In genomic region chr2:120279708-120280107, GRCh38 we compare ENCODE assay signal across 23 cellular contexts. TPM values are rescaled to one million over a fixed set of nuclear protein-coding genes. Genes with fewer than 3 reads are reported as not detected.
A peak's percentile ranks its signal among the peaks of the same experiment; 100 is the strongest.
DNase-seq lines count a peak whose midpoint lies in the region; ATAC-seq, FAIRE-seq and TF ChIP-seq lines count a peak whose summit lies in the region.
"Had no signal": no experiment of that assay in that cellular context is flagged by ENCODE, and none has a peak within 500 bp of the region (broad histone marks: within the 10 kb centered on the region; RNA-seq: fewer than 3 reads in every experiment).

No MANE protein-coding gene starts in this region.

- no peak overlapping the region for H4K8ac ChIP-seq in neuronal stem cell (ENCODE audit: low read depth, low read length)

- H3K4me1 ChIP-seq in right atrium auricular region: no peaks in the 10 kb centered on the region
- H3K4me1 ChIP-seq in astrocyte (ENCODE audit: insufficient read depth, low read length): no peaks in the 10 kb centered on the region
- peaks cover 0 to 19% of the 10 kb centered on the region in 2 donors for H3K4me1 ChIP-seq in neuronal stem cell (ENCODE audit: control insufficient read depth in 2 of 2, insufficient read depth in 1 of 2, low read depth in 1 of 2, low read length in 2 of 2)
- H3K4me1 ChIP-seq: A549 had no signal

- peaks cover 23% of the 10 kb centered on the region for H3K36me3 Mint-ChIP-seq in astrocyte (ENCODE audit: low read depth, unreplicated experiment)

- intact Hi-C loops in Right ventricle myocardium superior (cut with DNase I): no loop called here
- intact Hi-C loops in head of caudate nucleus (cut with DNase I): no loop called here

- H4K20me1 ChIP-seq in astrocyte (ENCODE audit: insufficient read depth, low read length): peaks cover 67% of the 10 kb centered on the region

- H3K4me3 Mint-ChIP-seq in astrocyte (ENCODE audit: unreplicated experiment): no peak overlapping the region

- no peak overlapping the region for H4K91ac ChIP-seq in neuronal stem cell (ENCODE audit: low read depth, low read length, poor library complexity)

- H3K4me2 ChIP-seq in astrocyte (ENCODE audit: low read length) (no peak overlapping the region), neuronal stem cell (ENCODE audit: insufficient read depth, low read length, poor library complexity, severe bottlenecking) (no peak overlapping the region)
- H3K4me2 ChIP-seq: A549; BLaER1 treated with 17β-estradiol and CSF1 and Interleukin-3, amounts not matched to agents 10 nM and 100 nM had no signal

- no peak for TF ChIP-seq CTCF in right atrium auricular region (IDR thresholded peaks at IDR 0.05)
- TF ChIP-seq CTCF in astrocyte (IDR thresholded peaks at IDR 0.05; ENCODE audit: insufficient read depth, low read depth, low read length): no peak

- no peaks in the 10 kb centered on the region for H3K27me3 Mint-ChIP-seq in astrocyte (ENCODE audit: low read depth, unreplicated experiment)

- H3K27ac ChIP-seq in right atrium auricular region (no peak overlapping the region), astrocyte (ENCODE audit: low read depth, low read length) (no peak overlapping the region), neuronal stem cell (replicated peaks; ENCODE audit: low read length) (peak overlapping the region; percentile 17), caudate nucleus (ENCODE audit: low read depth, low read length) (no peak overlapping the region)
- H3K27ac ChIP-seq: A549; BLaER1 treated with 17β-estradiol and CSF1 and Interleukin-3, amounts not matched to agents 10 nM and 100 nM had no signal

- H3K23ac ChIP-seq in neuronal stem cell (ENCODE audit: low read depth, low read length, poor library complexity): no peak overlapping the region

- H2BK15ac ChIP-seq in neuronal stem cell (ENCODE audit: low read length): no peak overlapping the region

- H3K4ac ChIP-seq in neuronal stem cell (ENCODE audit: low read length): no peak overlapping the region

- no peaks in the 10 kb centered on the region for H3K9me3 Mint-ChIP-seq in astrocyte (ENCODE audit: unreplicated experiment)

- H2BK120ac ChIP-seq in neuronal stem cell (ENCODE audit: low read depth, low read length): no peak overlapping the region

- no peak overlapping the region for H3K4me3 ChIP-seq in right atrium auricular region
- no peak overlapping the region for H3K4me3 ChIP-seq in astrocyte (ENCODE audit: insufficient read depth, low read depth, low read length)
- H3K4me3 ChIP-seq in neuronal stem cell (ENCODE audit: low read length in 2 of 2): peak overlapping the region in 1 of 2 donors; percentile 7
- H3K4me3 ChIP-seq: A549; BLaER1 treated with 17β-estradiol and CSF1 and Interleukin-3, amounts not matched to agents 10 nM and 100 nM; MG63 had no signal

- no peak overlapping the region for H2AK5ac ChIP-seq in neuronal stem cell (ENCODE audit: low read depth, low read length)

- H3K79me1 ChIP-seq in neuronal stem cell (ENCODE audit: low read depth, low read length): peaks cover 3% of the 10 kb centered on the region

- WGBS in neuronal stem cell (ENCODE audit: extremely low coverage in 2 of 2, insufficient read length in 2 of 2, insufficient replicate concordance in 1 of 2), 2 donors: no CpG with 5 or more reads among the region's 14 CpGs

- no peaks in the 10 kb centered on the region for H3K4me1 Mint-ChIP-seq in astrocyte (ENCODE audit: low read depth, unreplicated experiment)

- H2BK5ac ChIP-seq in neuronal stem cell (ENCODE audit: low read length): no peak overlapping the region

- H3K18ac ChIP-seq in neuronal stem cell (ENCODE audit: low read length): peak overlapping the region; percentile 36

- H3K36me3 ChIP-seq in right atrium auricular region: peaks cover 26% of the 10 kb centered on the region
- H3K36me3 ChIP-seq in astrocyte (ENCODE audit: insufficient read depth, low read length): peaks cover 8% of the 10 kb centered on the region
- H3K36me3 ChIP-seq in neuronal stem cell (replicated peaks in 1 of 2; ENCODE audit: control insufficient read depth in 2 of 2, insufficient read depth in 2 of 2, low read length in 2 of 2): peaks cover 8 to 10% of the 10 kb centered on the region in 2 donors

- no peak overlapping the region for H3K9ac ChIP-seq in astrocyte (ENCODE audit: low read length)
- H3K9ac ChIP-seq in neuronal stem cell (ENCODE audit: low read depth, low read length, poor library complexity): no peak overlapping the region
- H3K9ac ChIP-seq: BLaER1 treated with 17β-estradiol and CSF1 and Interleukin-3, amounts not matched to agents 10 nM and 100 nM had no signal

- no peak overlapping the region for H2AFZ ChIP-seq in astrocyte (ENCODE audit: low read depth, low read length)
- no peak overlapping the region for H2AFZ ChIP-seq in neuronal stem cell (ENCODE audit: low read length)

- H3K9me3 ChIP-seq in right atrium auricular region (no peaks in the 10 kb centered on the region), astrocyte (ENCODE audit: insufficient read depth, low read depth, low read length) (no peaks in the 10 kb centered on the region), neuronal stem cell (replicated peaks in 1 of 2; ENCODE audit: control insufficient read depth in 2 of 2, insufficient read depth in 1 of 2, low read depth in 1 of 2, low read length in 2 of 2) (peaks cover 11 to 13% of the 10 kb centered on the region in 2 donors)
- H3K9me3 ChIP-seq: A549, MG63 had no signal

- H3K27ac Mint-ChIP-seq in astrocyte (ENCODE audit: unreplicated experiment): peak overlapping the region; percentile 34

- no peak overlapping the region for H2BK12ac ChIP-seq in neuronal stem cell (ENCODE audit: low read length)

- H3K79me2 ChIP-seq in astrocyte (ENCODE audit: insufficient read depth, low read length): peaks cover 43% of the 10 kb centered on the region

- DNase-seq in Right ventricle myocardium superior (no peak), right atrium auricular region (ENCODE audit: low spot score) (no peak), astrocyte (ENCODE audit: low read depth) (no peak), neuronal stem cell (ENCODE audit: low spot score) (no peak), NCI-H524 (lab: John Stamatoyannopoulos, UW) (no peak), head of caudate nucleus (no peak), caudate nucleus (lab: John Stamatoyannopoulos, UW) (no peak)
- DNase-seq: DND-41, IMR-90, Karpas-422, MG63, NCI-H1417 treated with DMSO at 0.1 percent for 48 hours, NCI-H1930, NCI-H2171, NCI-H446 treated with DMSO at 0.1 percent for 48 hours, NCI-H774, SHP77 had no signal

- H3K14ac ChIP-seq in neuronal stem cell (ENCODE audit: low read length): no peak overlapping the region

- H3K27me3 ChIP-seq in right atrium auricular region (no peaks in the 10 kb centered on the region), astrocyte (ENCODE audit: insufficient read depth, low read length) (no peaks in the 10 kb centered on the region), neuronal stem cell (ENCODE audit: control insufficient read depth in 3 of 3, insufficient read depth in 3 of 3, low read depth in 1 of 3, low read length in 3 of 3) (no peaks in the 10 kb centered on the region)
- H3K27me3 ChIP-seq: BLaER1 treated with 17β-estradiol and CSF1 and Interleukin-3, amounts not matched to agents 10 nM and 100 nM; MG63 had no signal

- FAIRE-seq in astrocyte (lab: Jason Lieb, UNC): no peak
- FAIRE-seq: A549, G401.6, GM12892, RCC 7860 had no signal

- ATAC-seq in Right ventricle myocardium superior (ENCODE audit: poor library complexity) (peak; percentile 20), HG02798 (IDR thresholded peaks at IDR 0.05; ENCODE audit: poor library complexity, unreplicated experiment) (no peak)
- ATAC-seq: A549 had no signal

RNA-seq across cellular contexts. Expression of gene RALB, which starts 27.1 kb away (rescaled TPM):
- total RNA-seq in Right ventricle myocardium superior: 48.8 TPM
- total RNA-seq in right atrium auricular region: 10 to 100 TPM; 43.7 to 48.5 TPM
- 44.5 and 49.4 TPM in 2 replicates for total RNA-seq in astrocyte
- 43.4 TPM for polyA plus RNA-seq in neuronal stem cell (2013, experiment 1 of 2)
- 44.2 TPM for polyA plus RNA-seq in neuronal stem cell (2013, experiment 2 of 2)

RNA-seq across cellular contexts. Expression of gene TMEM185B, which starts 56.5 kb away (rescaled TPM):
- total RNA-seq in Right ventricle myocardium superior: 21.1 TPM
- total RNA-seq in right atrium auricular region: 10 to 100 TPM; 31.8 to 33.2 TPM
- total RNA-seq in astrocyte: 27.9 and 30.8 TPM in 2 replicates
- 14.5 TPM for polyA plus RNA-seq in neuronal stem cell (2013, experiment 1 of 2)
- polyA plus RNA-seq in neuronal stem cell (2013, experiment 2 of 2): 14.5 TPM
